34 cellular contexts compared by ENCODE assay signal in genomic region chr7:139804571-139804970, GRCh38.
"Had no signal": no experiment of that assay in that cellular context is flagged by ENCODE, and none has a peak within 500 bp of the region (broad histone marks: within the 10 kb centered on the region; RNA-seq: fewer than 3 reads in every experiment).

No MANE protein-coding gene starts in this region.

- H3K4me2 ChIP-seq: KMS-11 had no signal

- H3K9ac ChIP-seq: KMS-11 had no signal

- H3K36me3 ChIP-seq: MG63 had no signal

- H3K27ac ChIP-seq: KMS-11 had no signal

- H3K4me3 ChIP-seq: MG63 had no signal

- DNase-seq: Karpas-422, Kasumi-1, MG63, MM.1S, MV-4-11, NCI-H1048, NCI-H1092, NCI-H1092 treated with DMSO at 0.1 percent for 48 hours, NCI-H1105, NCI-H1105 treated with DMSO at 0.1 percent for 48 hours, NCI-H1417, NCI-H1417 treated with DMSO at 0.1 percent for 48 hours, NCI-H1436, NCI-H1436 treated with DMSO at 0.1 percent for 48 hours, NCI-H146, NCI-H1694, NCI-H1694 treated with DMSO at 0.1 percent for 48 hours, NCI-H187, NCI-H187 treated with DMSO at 0.1 percent for 48 hours, NCI-H1930, NCI-H2029, NCI-H2029 treated with DMSO at 0.1 percent for 48 hours, NCI-H2081, NCI-H2081 treated with DMSO at 0.1 percent for 48 hours, NCI-H2107, NCI-H2171, NCI-H2171 treated with DMSO at 0.1 percent for 48 hours, NCI-H2227 treated with DMSO at 0.1 percent for 48 hours, NCI-H226, NCI-H345, NCI-H446, NCI-H446 treated with DMSO at 0.1 percent for 48 hours, NCI-H510A had no signal

- H3K27me3 ChIP-seq: MG63 had no signal
